Comparison of ENCODE assay signal across 10 cellular contexts in genomic region chr10:89478085-89478738, GRCh38. TPM values are rescaled to one million over a fixed set of nuclear protein-coding genes. Genes with fewer than 3 reads are reported as not detected.
DNase-seq lines count a peak whose midpoint lies in the region; ATAC-seq and TF ChIP-seq lines count a peak whose summit lies in the region.
"Had no signal": no experiment of that assay in that cellular context is flagged by ENCODE, and none has a peak within 500 bp of the region (broad histone marks: within the 10 kb centered on the region; RNA-seq: fewer than 3 reads in every experiment).

No MANE protein-coding gene starts in this region.

- H3K4me1 ChIP-seq in left ventricle myocardium inferior (peaks cover 95% of the 10 kb centered on the region), upper lobe of right lung (peaks cover 44% of the 10 kb centered on the region)
- H3K4me1 ChIP-seq in CD4-positive, alpha-beta memory T cell (ENCODE audit: insufficient read depth, low read length) = no peaks in the 10 kb centered on the region

- CTCF ChIA-PET in CD4-positive, alpha-beta memory T cell (lab: Charles Lee; ENCODE audit: partially characterized antibody) = no interaction called here

- H3K27me3 ChIP-seq in left ventricle myocardium inferior (ENCODE audit: low read depth) (no peaks in the 10 kb centered on the region), upper lobe of right lung (no peaks in the 10 kb centered on the region)
- no peaks in the 10 kb centered on the region for H3K27me3 ChIP-seq in CD4-positive, alpha-beta memory T cell (ENCODE audit: insufficient read depth, low read length)

- H3K4me3 ChIP-seq in left ventricle myocardium inferior (no peak overlapping the region), astrocyte of the cerebellum (ENCODE audit: low read depth, low read length) (no peak overlapping the region), upper lobe of right lung (no peak overlapping the region)
- H3K4me3 ChIP-seq in CD4-positive, alpha-beta memory T cell (ENCODE audit: low read length in 2 of 2) = no peak overlapping the region

- H3K27ac ChIP-seq in left ventricle myocardium inferior (replicated peaks) (peak overlapping the region; percentile 83), upper lobe of right lung (peak overlapping the region; percentile 61)
- no peak overlapping the region for H3K27ac ChIP-seq in CD4-positive, alpha-beta memory T cell (ENCODE audit: low read depth, low read length)
- H3K27ac ChIP-seq: KMS-11 had no signal

- POLR2A ChIA-PET in CD4-positive, alpha-beta memory T cell (lab: Charles Lee; ENCODE audit: partially characterized antibody) = no interaction called here

- peaks cover 0 to 1% (median 0%) of the 10 kb centered on the region in 4 donors for H3K4me1 Mint-ChIP-seq in CD4-positive, alpha-beta memory T cell

- in situ Hi-C loops in astrocyte of the cerebellum (cut with HindIII; ENCODE audit: low sequenced_read_pairs) = loop anchor here (5.0 kb wide), 1 partner anchor 54 kb away; no protein-coding TSS in a partner anchor

- peaks cover 13 to 14% of the 10 kb centered on the region in 2 donors for H3K27me3 Mint-ChIP-seq in CD4-positive, alpha-beta memory T cell

- no peak overlapping the region for H3K27ac Mint-ChIP-seq in CD4-positive, alpha-beta memory T cell
- H3K27ac Mint-ChIP-seq: activated CD8-positive, alpha-beta T cell treated with anti-CD3 and anti-CD28 coated beads for 36 hours had no signal

- H3K9me3 ChIP-seq in left ventricle myocardium inferior (replicated peaks) (no peaks in the 10 kb centered on the region), upper lobe of right lung (no peaks in the 10 kb centered on the region)
- H3K9me3 ChIP-seq in CD4-positive, alpha-beta memory T cell (ENCODE audit: control insufficient read depth in 1 of 2, low read length in 2 of 2) = no peaks in the 10 kb centered on the region

- peaks cover 0 to 4% (median 0%) of the 10 kb centered on the region in 8 donors for H3K9me3 Mint-ChIP-seq in CD4-positive, alpha-beta memory T cell
- H3K9me3 Mint-ChIP-seq: activated CD8-positive, alpha-beta T cell treated with anti-CD3 and anti-CD28 coated beads for 36 hours had no signal

- H3K36me3 Mint-ChIP-seq in CD4-positive, alpha-beta memory T cell = no peaks in the 10 kb centered on the region

- DNase-seq in left ventricle myocardium inferior (no peak), Right ventricle myocardium superior (no peak), astrocyte of the cerebellum (ENCODE audit: low read depth) (peak; percentile 43), kidney tubule cell (ENCODE audit: low spot score) (peak; percentile 82), upper lobe of right lung (no peak), GM19238 (ENCODE audit: insufficient read length, low spot score) (no peak)
- DNase-seq in stimulated activated naive CD4-positive, alpha-beta T cell (lab: John Stamatoyannopoulos, UW) = no peak
- DNase-seq in CD4-positive, alpha-beta memory T cell = no peak
- DNase-seq: activated CD8-positive, alpha-beta T cell treated with anti-CD3 and anti-CD28 coated beads for 36 hours had no signal

- no peaks in the 10 kb centered on the region for H3K36me3 ChIP-seq in left ventricle myocardium inferior
- H3K36me3 ChIP-seq in upper lobe of right lung = no peaks in the 10 kb centered on the region
- H3K36me3 ChIP-seq in CD4-positive, alpha-beta memory T cell (ENCODE audit: insufficient read depth, low read length) = no peaks in the 10 kb centered on the region

- intact Hi-C loops in left ventricle myocardium inferior (cut with micrococcal nuclease) (no loop called here), Right ventricle myocardium superior (cut with DNase I) (loop anchor here (5.0 kb wide), 1 partner anchor 46 kb away; no protein-coding TSS in a partner anchor), upper lobe of right lung (cut with DNase I) (no loop called here)
- intact Hi-C loops in CD4-positive, alpha-beta memory T cell (cut with micrococcal nuclease) = no loop called here

- TF ChIP-seq CTCF in left ventricle myocardium inferior (IDR thresholded peaks at IDR 0.05; ENCODE audit: borderline replicate concordance) (no peak), astrocyte of the cerebellum (IDR thresholded peaks at IDR 0.05; ENCODE audit: low read depth, low read length, missing control alignments) (peak; percentile 33), upper lobe of right lung (IDR thresholded peaks at IDR 0.05) (no peak)

- no peak for ATAC-seq in Right ventricle myocardium superior (ENCODE audit: poor library complexity)
- peak; percentile 76 for ATAC-seq in upper lobe of right lung
- ATAC-seq: activated CD8-positive, alpha-beta T cell treated with anti-CD3 and anti-CD28 coated beads for 36 hours had no signal

- no peak overlapping the region for H3K4me3 Mint-ChIP-seq in CD4-positive, alpha-beta memory T cell
- H3K4me3 Mint-ChIP-seq: activated CD8-positive, alpha-beta T cell treated with anti-CD3 and anti-CD28 coated beads for 36 hours had no signal

RNA-seq across cellular contexts. Expression of gene SLC16A12, which starts 57.2 kb away (rescaled TPM):
- total RNA-seq in left ventricle myocardium inferior (2.0 TPM), Right ventricle myocardium superior (1.3 TPM), upper lobe of right lung (1.9 TPM)
- not detected for total RNA-seq in CD4-positive, alpha-beta memory T cell
- polyA plus RNA-seq in CD4-positive, alpha-beta memory T cell = not detected
- total RNA-seq: activated CD8-positive, alpha-beta T cell treated with anti-CD3 and anti-CD28 coated beads for 36 hours had no signal

Comparison
In these comparisons a context has a peak if more than half of its experiments do, and no peak if none do; other contexts are left out.
1. DNase-seq: peak in astrocyte of the cerebellum (single experiment) and kidney tubule cell (single experiment); none in left ventricle myocardium inferior (single experiment), Right ventricle myocardium superior (single experiment), upper lobe of right lung (single experiment), stimulated activated naive CD4-positive, alpha-beta T cell (0 of 6), CD4-positive, alpha-beta memory T cell (0 of 5) and GM19238 (single experiment).